1 cellular context compared by ENCODE assay signal in genomic region chr5:92887254-92887653, GRCh38.
TF ChIP-seq lines count a peak whose summit lies in the region.

No MANE protein-coding gene starts in this region.

TF ChIP-seq in HepG2, 621 proteins besides CTCF, POLR2A, EP300 and RAD21 (continued from another document and continues in another):
- TF ChIP-seq ZNF280B (CRISPR knock-in tag; IDR thresholded peaks at IDR 0.05; ENCODE audit: borderline replicate concordance) (no peak), SPEN (CRISPR knock-in tag; IDR thresholded peaks at IDR 0.05; ENCODE audit: low read depth) (no peak), ZSCAN29 (CRISPR knock-in tag; conservative IDR thresholded peaks at IDR 0.05) (peak; percentile 52; the same call in 1 of the 2 replicates), HNF4G (IDR thresholded peaks at IDR 0.05; ENCODE audit: borderline replicate concordance, low read depth, low read length) (peak; percentile 94), HNF4G (CRISPR knock-in tag; IDR thresholded peaks at IDR 0.05; ENCODE audit: borderline replicate concordance, low read depth) (peak; percentile 87; the same call in 1 of the 2 replicates), ZBTB39 (CRISPR knock-in tag; IDR thresholded peaks at IDR 0.05) (no peak), CCAR2 (optimal IDR thresholded peaks at IDR 0.05; ENCODE audit: low read depth, low read length) (no peak), ZNF280D (CRISPR knock-in tag; IDR thresholded peaks at IDR 0.05) (0 out of 2 replicates have a peak, but pooled peaks have one; percentile 61), SOX13 (IDR thresholded peaks at IDR 0.05) (peak; percentile 72), SOX13 (CRISPR knock-in tag; conservative IDR thresholded peaks at IDR 0.05 in 1 of 2, IDR thresholded peaks at IDR 0.05 in 1 of 2) (peak in 1 of 2 experiments; percentile 93; a peak in 2 of 4 replicates), MEIS1 (CRISPR knock-in tag; IDR thresholded peaks at IDR 0.05; ENCODE audit: borderline replicate concordance) (no peak), CSRNP2 (CRISPR knock-in tag; conservative IDR thresholded peaks at IDR 0.05; ENCODE audit: low read depth) (no peak), STAT6 (CRISPR knock-in tag; IDR thresholded peaks at IDR 0.05; ENCODE audit: borderline replicate concordance) (no peak; the same call in 1 of the 2 replicates), RORA (CRISPR knock-in tag; IDR thresholded peaks at IDR 0.05) (no peak), ARID4A (CRISPR knock-in tag; IDR thresholded peaks at IDR 0.05; ENCODE audit: borderline replicate concordance) (no peak; the same call in 1 of the 2 replicates), ZZZ3 (CRISPR knock-in tag; IDR thresholded peaks at IDR 0.05; ENCODE audit: borderline replicate concordance) (no peak), KDM6A (CRISPR knock-in tag; IDR thresholded peaks at IDR 0.05; ENCODE audit: low read depth) (peak; percentile 95), ZNF362 (CRISPR knock-in tag; IDR thresholded peaks at IDR 0.05; ENCODE audit: borderline replicate concordance) (peak; percentile 87), RARG (CRISPR knock-in tag; IDR thresholded peaks at IDR 0.05; ENCODE audit: low read depth) (no peak), CCDC6 (CRISPR knock-in tag; IDR thresholded peaks at IDR 0.05) (no peak), CEBPB (IDR thresholded peaks at IDR 0.05; ENCODE audit: borderline replicate concordance, low read depth, low read length) (peak; percentile 61), ZNF639 (CRISPR knock-in tag; conservative IDR thresholded peaks at IDR 0.05) (no peak), PRDM15 (CRISPR knock-in tag; IDR thresholded peaks at IDR 0.05) (no peak; the same call in 1 of the 2 replicates)
